35 cellular contexts compared by ENCODE assay signal in the genomic region with DNA sequence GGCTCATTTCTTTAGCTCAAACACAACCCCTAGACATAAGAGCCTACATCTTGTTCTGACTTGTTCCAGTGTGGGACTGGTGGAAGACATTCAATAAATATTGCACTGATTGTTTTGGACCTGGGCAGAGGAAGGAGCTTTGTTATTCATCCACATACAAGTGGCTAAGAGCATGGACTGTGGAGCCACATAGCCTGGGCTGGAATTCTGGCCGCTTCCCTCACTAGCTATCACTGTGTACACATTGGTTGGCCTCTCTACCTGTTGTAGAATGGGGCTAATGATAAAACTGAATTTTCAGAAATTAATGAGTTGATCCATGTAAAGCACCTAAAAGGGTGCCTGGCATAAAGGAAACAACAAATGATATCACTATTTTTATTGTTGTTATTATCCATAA.
"Had no signal": no experiment of that assay in that cellular context is flagged by ENCODE, and none has a peak within 500 bp of the region (broad histone marks: within the 10 kb centered on the region; RNA-seq: fewer than 3 reads in every experiment).

No MANE protein-coding gene starts in this region.

- H3K4me3 ChIP-seq: cardiac muscle cell, colonic mucosa, esophagus muscularis mucosa, gastrocnemius medialis, heart left ventricle had no signal

- H3K27me3 Mint-ChIP-seq: activated CD4-positive, alpha-beta memory T cell treated with anti-CD3 and anti-CD28 coated beads, Interleukin-2, amount 10 ng/mL, durations not matched to agents 7 days and 5 days; activated CD4-positive, alpha-beta T cell treated with anti-CD3 and anti-CD28 coated beads, Interleukin-2, amount 10 ng/mL, durations not matched to agents 7 days and 5 days; activated naive CD4-positive, alpha-beta T cell treated with anti-CD3 and anti-CD28 coated beads, Interleukin-2, amount 10 ng/mL, durations not matched to agents 7 days and 5 days; activated naive CD8-positive, alpha-beta T cell; activated T-cell treated with anti-CD3 and anti-CD28 coated beads, Interleukin-2, amount 50 U/mL, for 24 hours; T-helper 17 cell had no signal

- H3K9me3 Mint-ChIP-seq: activated T-cell treated with anti-CD3 and anti-CD28 coated beads, Interleukin-2, amount 50 U/mL, for 72 hours had no signal

- FAIRE-seq: endometrium, endothelial cell of umbilical vein had no signal

- H3K9me3 ChIP-seq: colonic mucosa, esophagus muscularis mucosa, gastrocnemius medialis had no signal

- H3K27me3 ChIP-seq: brain microvascular endothelial cell, cardiac muscle cell, colonic mucosa, esophagus muscularis mucosa, foreskin keratinocyte, gastrocnemius medialis, heart left ventricle had no signal

- H3K4me1 ChIP-seq: colonic mucosa, esophagus muscularis mucosa, foreskin keratinocyte, gastrocnemius medialis, heart left ventricle had no signal

- H3K27ac Mint-ChIP-seq: activated CD4-positive, alpha-beta memory T cell treated with anti-CD3 and anti-CD28 coated beads, Interleukin-2, amount 10 ng/mL, durations not matched to agents 7 days and 5 days; activated CD4-positive, alpha-beta T cell treated with anti-CD3 and anti-CD28 coated beads, Interleukin-2, amount 10 ng/mL, durations not matched to agents 7 days and 5 days; activated naive CD4-positive, alpha-beta T cell treated with anti-CD3 and anti-CD28 coated beads, Interleukin-2, amount 10 ng/mL, durations not matched to agents 7 days and 5 days; activated naive CD8-positive, alpha-beta T cell; activated T-cell treated with anti-CD3 and anti-CD28 coated beads, Interleukin-2, amount 50 U/mL, for 24 hours; activated T-cell treated with anti-CD3 and anti-CD28 coated beads, Interleukin-2, amount 50 U/mL, for 72 hours; T-helper 17 cell; T-helper 2 cell treated with Interferon-gamma antibody and Interleukin-4, amounts not matched to agents 5 μg/mL and 100 μg/mL, for 36 hours had no signal

- H3K4me3 Mint-ChIP-seq: activated CD4-positive, alpha-beta memory T cell treated with anti-CD3 and anti-CD28 coated beads, Interleukin-2, amount 10 ng/mL, durations not matched to agents 7 days and 5 days; activated CD4-positive, alpha-beta T cell treated with anti-CD3 and anti-CD28 coated beads, Interleukin-2, amount 10 ng/mL, durations not matched to agents 7 days and 5 days; activated naive CD4-positive, alpha-beta T cell treated with anti-CD3 and anti-CD28 coated beads, Interleukin-2, amount 10 ng/mL, durations not matched to agents 7 days and 5 days; activated naive CD8-positive, alpha-beta T cell; activated T-cell treated with anti-CD3 and anti-CD28 coated beads, Interleukin-2, amount 50 U/mL, for 24 hours; activated T-cell treated with anti-CD3 and anti-CD28 coated beads, Interleukin-2, amount 50 U/mL, for 72 hours; T-helper 17 cell; T-helper 2 cell treated with Interferon-gamma antibody and Interleukin-4, amounts not matched to agents 5 μg/mL and 100 μg/mL, for 36 hours had no signal

- ATAC-seq: activated T-cell treated with anti-CD3 and anti-CD28 coated beads, Interleukin-2, amount 50 U/mL, for 72 hours; foreskin keratinocyte; gastrocnemius medialis; heart left ventricle; T-helper 17 cell had no signal

- H3K36me3 ChIP-seq: cardiac muscle cell, colonic mucosa had no signal

- DNase-seq: activated CD4-positive, alpha-beta memory T cell treated with anti-CD3 and anti-CD28 coated beads, Interleukin-2, amount 10 ng/mL, durations not matched to agents 7 days and 5 days; activated CD4-positive, alpha-beta T cell treated with anti-CD3 and anti-CD28 coated beads for 4 hours; activated CD4-positive, alpha-beta T cell treated with anti-CD3 and anti-CD28 coated beads, Interleukin-2, amount 10 ng/mL, durations not matched to agents 7 days and 5 days; activated CD4-positive, alpha-beta T cell treated with anti-CD3 and anti-CD28 coated beads, Interleukin-2, amount 50 U/mL, for 4 hours; activated CD4-positive, CD25-positive, alpha-beta regulatory T cell; activated CD4-positive, CD25-positive, alpha-beta regulatory T cell treated with anti-CD3 and anti-CD28 coated beads, Interleukin-2, amount 50 U/mL, for 72 hours; activated CD8-positive, alpha-beta memory T cell treated with anti-CD3 and anti-CD28 coated beads, Interleukin-2, amount 50 U/mL, for 48 hours; activated gamma-delta T cell; activated naive CD4-positive, alpha-beta T cell; activated naive CD4-positive, alpha-beta T cell treated with anti-CD3 and anti-CD28 coated beads, Interleukin-2, amount 10 ng/mL, durations not matched to agents 7 days and 5 days; activated T-cell treated with anti-CD3 and anti-CD28 coated beads for 4 hours; activated T-cell treated with anti-CD3 and anti-CD28 coated beads, Interleukin-2, amount 50 U/mL, for 24 hours; activated T-cell treated with anti-CD3 and anti-CD28 coated beads, Interleukin-2, amount 50 U/mL, for 72 hours; amniotic stem cell; anterior cingulate cortex; brain microvascular endothelial cell; central memory CD4-positive, alpha-beta T cell; cerebellar nuclear complex; colonic mucosa; effector CD8-positive, alpha-beta T cell; erythroblast; gastrocnemius medialis; glutamatergic neuron; heart left ventricle; T-helper 1 cell; T-helper 17 cell; T1000; WERI-Rb-1 had no signal

- H3K27ac ChIP-seq: brain microvascular endothelial cell, cardiac muscle cell, colonic mucosa, esophagus muscularis mucosa, foreskin keratinocyte, gastrocnemius medialis, heart left ventricle, WERI-Rb-1 had no signal
